ENCODE assay signal across 8 cellular contexts in genomic region chr17:81295031-81295677, GRCh38. TPM values are rescaled to one million over a fixed set of nuclear protein-coding genes. Genes with fewer than 3 reads are reported as not detected.
A peak's percentile ranks its signal among the peaks of the same experiment; 100 is the strongest.
DNase-seq lines count a peak whose midpoint lies in the region; ATAC-seq and TF ChIP-seq lines count a peak whose summit lies in the region.

Gene SLC38A10, minus strand, starts transcription at chr17:81295307. Its CDS starts 386 bp downstream, at chr17:81294921.

- TF ChIP-seq CTCF in GM12875 (IDR thresholded peaks at IDR 0.05; ENCODE audit: borderline replicate concordance, insufficient read depth, low read depth, low read length) (no peak), heart right ventricle (IDR thresholded peaks at IDR 0.05) (peak in 3 of 9 donors; percentile 23 to 31 (median 30)), progenitor cell of endocrine pancreas (IDR thresholded peaks at IDR 0.05; ENCODE audit: unreplicated experiment) (no peak), upper lobe of left lung (IDR thresholded peaks at IDR 0.05) (peak in 4 of 6 experiments; percentile 23 to 36 (median 30))

- H3K27ac ChIP-seq in heart right ventricle, result peak within 1 kb of the TSS; percentile 86 to 99 (median 96)
- H3K27ac ChIP-seq in upper lobe of left lung, result peak within 1 kb of the TSS; percentile 94 to 98 (median 96)

- peak; percentile 26 for DNase-seq in NCI-H1417 treated with DMSO at 0.1 percent for 48 hours (lab: John Stamatoyannopoulos, UW)
- DNase-seq in amniotic epithelial cell (ENCODE audit: low read depth), result peak; percentile 69
- peak; percentile 93 to 94 for DNase-seq in heart right ventricle
- peak; percentile 78 for DNase-seq in progenitor cell of endocrine pancreas (ENCODE audit: low spot score, unreplicated experiment)
- peak; percentile 93 to 97 for DNase-seq in upper lobe of left lung

- H3K36me3 Mint-ChIP-seq in T-helper 1 cell treated with Interleukin-12 subunit alpha and Interleukin-12 subunit beta and Interleukin-4 antibody, amounts not matched to agents 30 μg/mL and 1 μg/mL, for 36 hours (ENCODE audit: low read depth), result peaks cover 9% of the 10 kb centered on the region
- H3K36me3 Mint-ChIP-seq in progenitor cell of endocrine pancreas (ENCODE audit: insufficient read depth), result peaks cover 1% of the 10 kb centered on the region

- peak; percentile 91 for ATAC-seq in HG02678 (IDR thresholded peaks at IDR 0.05; ENCODE audit: unreplicated experiment)
- peak; percentile 92 to 96 (median 94) for ATAC-seq in heart right ventricle
- ATAC-seq in upper lobe of left lung (ENCODE audit: low FRiP score in 2 of 2), result peak; percentile 93 to 96

- H3K36me3 ChIP-seq in heart right ventricle (peaks cover 0 to 8% (median 0%) of the 10 kb centered on the region in 9 donors), upper lobe of left lung (no peaks in the 10 kb centered on the region)

- peak within 1 kb of the TSS; percentile 94 for H3K4me3 Mint-ChIP-seq in T-helper 1 cell treated with Interleukin-12 subunit alpha and Interleukin-12 subunit beta and Interleukin-4 antibody, amounts not matched to agents 30 μg/mL and 1 μg/mL, for 36 hours
- peak within 1 kb of the TSS; percentile 92 for H3K4me3 Mint-ChIP-seq in progenitor cell of endocrine pancreas (ENCODE audit: low read depth)

- peak in 1 of 4 donors; percentile 66 for TF ChIP-seq EP300 in upper lobe of left lung (IDR thresholded peaks at IDR 0.05)

- H3K27me3 ChIP-seq in heart right ventricle (no peaks in the 10 kb centered on the region), upper lobe of left lung (no peaks in the 10 kb centered on the region)

- peaks cover 24% of the 10 kb centered on the region for H3K4me1 Mint-ChIP-seq in T-helper 1 cell treated with Interleukin-12 subunit alpha and Interleukin-12 subunit beta and Interleukin-4 antibody, amounts not matched to agents 30 μg/mL and 1 μg/mL, for 36 hours (ENCODE audit: low read depth)
- peaks cover 18% of the 10 kb centered on the region for H3K4me1 Mint-ChIP-seq in progenitor cell of endocrine pancreas (ENCODE audit: low read depth)

- intact Hi-C loops in heart right ventricle (cut with DNase I), result loop anchor here in 8 of 10 donors (1.0 to 10.0 kb wide), 8 partner anchors 14 to 190 kb away; partner anchors contain the start of gene BAHCC1 (in 1 of the 8)

- H3K9me3 ChIP-seq in heart right ventricle (no peaks in the 10 kb centered on the region), upper lobe of left lung (no peaks in the 10 kb centered on the region)

- peak; percentile 93 to 99 (median 94) for TF ChIP-seq POLR2A in upper lobe of left lung (IDR thresholded peaks at IDR 0.05)

- H3K9me3 Mint-ChIP-seq in T-helper 1 cell treated with Interleukin-12 subunit alpha and Interleukin-12 subunit beta and Interleukin-4 antibody, amounts not matched to agents 30 μg/mL and 1 μg/mL, for 36 hours, result no peaks in the 10 kb centered on the region
- H3K9me3 Mint-ChIP-seq in progenitor cell of endocrine pancreas (ENCODE audit: low read depth), result no peaks in the 10 kb centered on the region

- no peaks in the 10 kb centered on the region for H3K27me3 Mint-ChIP-seq in T-helper 1 cell treated with Interleukin-12 subunit alpha and Interleukin-12 subunit beta and Interleukin-4 antibody, amounts not matched to agents 30 μg/mL and 1 μg/mL, for 36 hours (ENCODE audit: low read depth)
- H3K27me3 Mint-ChIP-seq in progenitor cell of endocrine pancreas, result no peaks in the 10 kb centered on the region

- 0% methylated on average over 58 to 59 of the region's 59 CpGs for WGBS in heart right ventricle, 2 donors
- WGBS in upper lobe of left lung, 2 donors, result 0 to 2% methylated on average over 1 to 45 of the region's 59 CpGs

- peak within 1 kb of the TSS; percentile 92 for H3K27ac Mint-ChIP-seq in T-helper 1 cell treated with Interleukin-12 subunit alpha and Interleukin-12 subunit beta and Interleukin-4 antibody, amounts not matched to agents 30 μg/mL and 1 μg/mL, for 36 hours
- H3K27ac Mint-ChIP-seq in progenitor cell of endocrine pancreas, result peak within 1 kb of the TSS; percentile 96

- H3K4me1 ChIP-seq in heart right ventricle (peaks cover 12 to 47% (median 44%) of the 10 kb centered on the region in 9 donors), upper lobe of left lung (peaks cover 34 to 47% (median 42%) of the 10 kb centered on the region in 4 donors)

- H3K4me3 ChIP-seq in GM12875 (ENCODE audit: low read depth, low read length), result peak within 1 kb of the TSS; percentile 81
- peak within 1 kb of the TSS; percentile 72 to 97 (median 86) for H3K4me3 ChIP-seq in heart right ventricle
- peak within 1 kb of the TSS; percentile 77 to 95 (median 80) for H3K4me3 ChIP-seq in upper lobe of left lung

RNA-seq across cellular contexts. Expression of gene SLC38A10, which starts in this region (rescaled TPM):
- 10 to 100 TPM; 27.8 to 50.0 (median 37.9) TPM for total RNA-seq in heart right ventricle
- 10 to 100 TPM; 56.0 to 56.2 TPM for polyA plus RNA-seq in heart right ventricle
- 128 and 130 TPM in 2 replicates for total RNA-seq in progenitor cell of endocrine pancreas
- 100 to 1,000 TPM in 4 of 6 donors, 10 to 100 TPM in 2; 90.6 to 208 (median 110) TPM for total RNA-seq in upper lobe of left lung

Comparison
In these comparisons a context has a peak if more than half of its experiments do, and no peak if none do; other contexts are left out.
1. Peak in every context shown above with its lines: DNase-seq, ATAC-seq, H3K4me3 ChIP-seq and H3K27ac ChIP-seq.
2. CTCF ChIP-seq: peak in upper lobe of left lung (4 of 6); none in GM12875 (single experiment) and progenitor cell of endocrine pancreas (single experiment).
3. DNase-seq: peak in every context shown above with its lines; median percentile 95 in upper lobe of left lung; 94 in heart right ventricle; 78 in progenitor cell of endocrine pancreas; 69 in amniotic epithelial cell; 26 in NCI-H1417 treated with DMSO at 0.1 percent for 48 hours.